8 cellular contexts compared by ENCODE assay signal in genomic region chr7:2609646-2610045, GRCh38. TPM values are rescaled to one million over a fixed set of nuclear protein-coding genes. Genes with fewer than 3 reads are reported as not detected.
DNase-seq lines count a peak whose midpoint lies in the region; ATAC-seq, FAIRE-seq and TF ChIP-seq lines count a peak whose summit lies in the region.
"Not testable (repeated sequence)": the region's sequence is repeated elsewhere in the genome, so short reads cannot be mapped to it uniquely, and the experiment has no call there.

No MANE protein-coding gene starts in this region.

- not testable (repeated sequence) for H3K4me1 Mint-ChIP-seq in memory B cell
- H3K4me1 Mint-ChIP-seq in neural crest cell: peaks cover 64% of the 10 kb centered on the region

- not testable (repeated sequence) for H3K27me3 Mint-ChIP-seq in memory B cell; neural crest cell (ENCODE audit: low read depth)

- peak overlapping the region; percentile 63; the same call in 1 of the 2 replicates for H4K8ac ChIP-seq in H1 (ENCODE audit: extremely low read depth, insufficient read depth, low read length)

- peak overlapping the region; percentile 29; the same call in 1 of the 2 replicates for H3K4me3 ChIP-seq in BLaER1
- not testable (repeated sequence) for H3K4me3 ChIP-seq in ascending aorta; H1 (ENCODE audit: extremely low read depth in 1 of 4, insufficient read depth in 2 of 4, low read depth in 3 of 4, low read length in 4 of 4); spleen; upper lobe of left lung

- TF ChIP-seq POLR2A in H1 (IDR thresholded peaks at IDR 0.05; ENCODE audit: control extremely low read depth in 1 of 2, low read depth in 2 of 2, low read length in 2 of 2); spleen (IDR thresholded peaks at IDR 0.05); upper lobe of left lung (IDR thresholded peaks at IDR 0.05): not testable (repeated sequence)

- not testable (repeated sequence) for TF ChIP-seq RAD21 in H1 (IDR thresholded peaks at IDR 0.05 in 1 of 2, conservative IDR thresholded peaks at IDR 0.05 in 1 of 2; ENCODE audit: low read depth in 2 of 2, low read length in 2 of 2)

- H3K4ac ChIP-seq in H1 (replicated peaks; ENCODE audit: insufficient read length, low read depth, low read length): not testable (repeated sequence)

- not testable (repeated sequence) for H2BK15ac ChIP-seq in H1 (ENCODE audit: low read length)

- TF ChIP-seq EP300 in H1 (IDR thresholded peaks at IDR 0.05; ENCODE audit: borderline replicate concordance in 1 of 2, low read depth in 2 of 2, low read length in 2 of 2); upper lobe of left lung (IDR thresholded peaks at IDR 0.05): not testable (repeated sequence)

- H2BK12ac ChIP-seq in H1 (ENCODE audit: low read depth, low read length): not testable (repeated sequence)

- not testable (repeated sequence) for H3K9me3 Mint-ChIP-seq in memory B cell, neural crest cell

- intact Hi-C loops in ascending aorta (cut with DNase I): loop anchor here (5.0 kb wide), 1 partner anchor 52 kb away; the partner anchor contains the start of genes BRAT1 and IQCE
- intact Hi-C loops in spleen (cut with DNase I; ENCODE audit: low total_unique reads): not testable (repeated sequence)

- not testable (repeated sequence) for H4K91ac ChIP-seq in H1 (replicated peaks; ENCODE audit: insufficient read length, low read length)

- TF ChIP-seq CTCF in GM20000 (IDR thresholded peaks at IDR 0.05; ENCODE audit: extremely low read depth, missing control alignments); ascending aorta (IDR thresholded peaks at IDR 0.05); H1 (IDR thresholded peaks at IDR 0.05; ENCODE audit: control extremely low read depth in 1 of 3, insufficient read depth in 1 of 3, low read depth in 1 of 3, low read length in 3 of 3); neural crest cell (conservative IDR thresholded peaks at IDR 0.05); spleen (IDR thresholded peaks at IDR 0.05 in 8 of 11, conservative IDR thresholded peaks at IDR 0.05 in 3 of 11); upper lobe of left lung (IDR thresholded peaks at IDR 0.05): not testable (repeated sequence)

- not testable (repeated sequence) for H3K56ac ChIP-seq in H1 (replicated peaks; ENCODE audit: insufficient read length, low read depth, low read length)

- H3K27ac ChIP-seq in BLaER1 (peak overlapping the region; percentile 64), ascending aorta (peak overlapping the region; percentile 7 to 19), spleen (peak overlapping the region in 7 of 8 donors; percentile 65 to 81 (median 74)), upper lobe of left lung (peak overlapping the region; percentile 80 to 90 (median 81))
- H3K27ac ChIP-seq in H1 (ENCODE audit: low read depth, low read length): not testable (repeated sequence)

- H3K79me1 ChIP-seq in H1 (ENCODE audit: low read depth, low read length): not testable (repeated sequence)

- H3K27me3 ChIP-seq in BLaER1; ascending aorta; H1 (replicated peaks in 1 of 4; ENCODE audit: control insufficient read depth in 3 of 4, extremely low read depth in 1 of 4, insufficient read depth in 3 of 4, low read length in 3 of 4); spleen (replicated peaks in 1 of 7); upper lobe of left lung: not testable (repeated sequence)

- 94% methylated on average over 6 of the region's 6 CpGs; no CpG with 5 or more reads in 1 of the 2 experiments for WGBS in H1 (ENCODE audit: extremely low coverage in 1 of 2, insufficient coverage in 1 of 2, insufficient read length in 1 of 2, insufficient replicate concordance in 2 of 2, low coverage in 1 of 2, low lambda C conversion rate in 2 of 2, missing lambda C conversion rate in 1 of 2), 2 experiments
- WGBS in spleen, 5 donors: 85 to 98% (median 94%) methylated on average over 6 of the region's 6 CpGs
- 96 to 100% methylated on average over 2 to 6 of the region's 6 CpGs for WGBS in upper lobe of left lung, 2 donors

- not testable (repeated sequence) for H2BK5ac ChIP-seq in H1 (ENCODE audit: low read depth, low read length)

- H2BK20ac ChIP-seq in H1 (ENCODE audit: low read length): 0 out of 2 replicates have a peak overlapping the region, but pooled peaks have one; percentile 43

- H3K36me3 ChIP-seq in BLaER1; ascending aorta; H1 (ENCODE audit: control insufficient read depth in 2 of 4, insufficient read depth in 4 of 4, low read length in 3 of 4): not testable (repeated sequence)
- peaks cover 0 to 14% (median 0%) of the 10 kb centered on the region in 6 donors for H3K36me3 ChIP-seq in spleen
- H3K36me3 ChIP-seq in upper lobe of left lung: peaks cover 0 to 13% (median 7%) of the 10 kb centered on the region in 4 donors

- H3K23me2 ChIP-seq in H1 (ENCODE audit: low read depth, low read length): not testable (repeated sequence)

- not testable (repeated sequence) for H2BK120ac ChIP-seq in H1 (replicated peaks; ENCODE audit: low read depth, low read length)

- not testable (repeated sequence) for FAIRE-seq in H1 (lab: Jason Lieb, UNC)

- H2AFZ ChIP-seq in H1 (ENCODE audit: low read length): not testable (repeated sequence)

- peak overlapping the region; percentile 63 for H3K9ac ChIP-seq in BLaER1
- not testable (repeated sequence) for H3K9ac ChIP-seq in H1 (replicated peaks in 1 of 4; ENCODE audit: extremely low read depth in 1 of 4, low read depth in 3 of 4, low read length in 3 of 4)

- H3K4me1 ChIP-seq in BLaER1: peaks cover 100% of the 10 kb centered on the region
- H3K4me1 ChIP-seq in ascending aorta: peaks cover 13 to 31% of the 10 kb centered on the region in 2 donors
- peaks cover 0 to 17% (median 14%) of the 10 kb centered on the region in 4 experiments; a peak in 5 of 7 replicates for H3K4me1 ChIP-seq in H1 (replicated peaks in 1 of 4; ENCODE audit: control insufficient read depth in 3 of 4, insufficient read depth in 4 of 4, low read length in 3 of 4)
- peaks cover 12 to 73% (median 41%) of the 10 kb centered on the region in 6 donors for H3K4me1 ChIP-seq in spleen
- H3K4me1 ChIP-seq in upper lobe of left lung: peaks cover 28 to 64% (median 41%) of the 10 kb centered on the region in 4 donors

- peak overlapping the region; percentile 91 for H3K4me2 ChIP-seq in BLaER1
- H3K4me2 ChIP-seq in H1 (ENCODE audit: insufficient read depth in 1 of 2, low read depth in 2 of 2, low read length in 2 of 2): not testable (repeated sequence)

- not testable (repeated sequence) for H4K5ac ChIP-seq in H1 (ENCODE audit: insufficient read length, low read depth, low read length)

- H4K20me1 ChIP-seq in BLaER1; H1 (replicated peaks in 1 of 2; ENCODE audit: control insufficient read depth in 1 of 2, insufficient read depth in 2 of 2, low read length in 2 of 2): not testable (repeated sequence)

- H3K79me2 ChIP-seq in H1 (ENCODE audit: control insufficient read depth in 1 of 2, insufficient read depth in 2 of 2, low read length in 2 of 2): not testable (repeated sequence)

- H3K36me3 Mint-ChIP-seq in memory B cell; neural crest cell (ENCODE audit: low read depth): not testable (repeated sequence)

- not testable (repeated sequence) for H3K14ac ChIP-seq in H1 (ENCODE audit: insufficient read length)

- H3K4me3 Mint-ChIP-seq in memory B cell: peak overlapping the region; percentile 19
- not testable (repeated sequence) for H3K4me3 Mint-ChIP-seq in neural crest cell

- not testable (repeated sequence) for H3K9me3 ChIP-seq in BLaER1; ascending aorta; H1 (ENCODE audit: insufficient read depth in 2 of 2, low read depth in 1 of 2, low read length in 1 of 2); spleen; upper lobe of left lung

- H2AK5ac ChIP-seq in H1 (ENCODE audit: low read depth, low read length): not testable (repeated sequence)

- CTCF ChIA-PET in H1 (lab: Charles Lee; ENCODE audit: partially characterized antibody): interaction anchor here (1.0 to 4.8 kb wide), 26 partner anchors 9 to 158 kb away, joined by 3 to 25 read pairs (median 6); partner anchors contain the start of genes BRAT1 and TTYH3

- DNase-seq in GM20000 (ENCODE audit: low spot score): peak; percentile 20
- not testable (repeated sequence) for DNase-seq in ascending aorta (ENCODE audit: low spot score in 2 of 2); H1 (ENCODE audit: low read depth in 1 of 2, low spot score in 2 of 2); memory B cell (ENCODE audit: low spot score in 2 of 2); neural crest cell (ENCODE audit: low read depth, low spot score); spleen; upper lobe of left lung

- H3K18ac ChIP-seq in H1 (ENCODE audit: extremely low read depth, low read length): not testable (repeated sequence)

- not testable (repeated sequence) for ATAC-seq in memory B cell (ENCODE audit: low read depth); upper lobe of left lung (ENCODE audit: low FRiP score in 2 of 2)

- POLR2A ChIA-PET in H1 (lab: Charles Lee; ENCODE audit: partially characterized antibody): interaction anchor here (0.6 to 1.8 kb wide), 4 partner anchors 24 to 140 kb away, joined by 3 to 5 read pairs (median 4); no protein-coding TSS in a partner anchor

- not testable (repeated sequence) for H3K23ac ChIP-seq in H1 (ENCODE audit: insufficient read length)

- H3K27ac Mint-ChIP-seq in memory B cell (peak overlapping the region; percentile 10), neural crest cell (ENCODE audit: unreplicated experiment) (peak overlapping the region; percentile 50)

RNA-seq across cellular contexts. Expression of gene TTYH3, which starts 22.1 kb away (rescaled TPM):
- 70.5 TPM for total RNA-seq in ascending aorta
- 169 and 172 TPM in 2 replicates for total RNA-seq in H1 (2021; fragmentation: NEBNext Ultra II Directional; extraction: Animal tissue kit (Norgen Biotek cat#: 25700))
- polyA plus RNA-seq in H1 (2011; rRNA removed): 66.2 and 122 TPM in 2 replicates
- 46.4 TPM for polyA plus RNA-seq in H1 (2011; cell fraction: cytosol; rRNA removed)
- 147 TPM for polyA plus RNA-seq in H1 (2011; cell fraction: nucleus; rRNA removed)
- polyA plus RNA-seq in H1 (2012, experiment 1 of 2): 68.1 to 127 TPM (median 115 TPM) in 4 replicates
- polyA plus RNA-seq in H1 (2012, experiment 2 of 2): 102 TPM
- 175 TPM for polyA plus RNA-seq in H1 (2013, experiment 1 of 2)
- polyA plus RNA-seq in H1 (2013, experiment 2 of 2): 184 TPM
- polyA minus RNA-seq in H1 (2011; rRNA and poly(A)+ RNA removed): 41.7 and 42.6 TPM in 2 replicates
- polyA minus RNA-seq in H1 (2011; cell fraction: cytosol; rRNA and poly(A)+ RNA removed): 87.8 TPM
- polyA minus RNA-seq in H1 (2011; cell fraction: nucleus; rRNA and poly(A)+ RNA removed): 79.3 TPM
- total RNA-seq in neural crest cell: 225 and 237 TPM in 2 replicates
- total RNA-seq in spleen: 100 to 1,000 TPM in 2 of 7 donors, 10 to 100 TPM in 5; 62.6 to 158 (median 86.0) TPM
- 10 to 100 TPM; 11.9 to 33.0 (median 13.1) TPM for polyA plus RNA-seq in spleen
- total RNA-seq in upper lobe of left lung: 10 to 100 TPM; 16.5 to 69.6 (median 58.1) TPM

RNA-seq across cellular contexts. Expression of gene IQCE, which starts 50.9 kb away (rescaled TPM):
- total RNA-seq in ascending aorta (11.4 TPM), neural crest cell (18.4 and 22.4 TPM in 2 replicates), spleen (10 to 100 TPM in 6 of 7 donors, 1 to 10 TPM in 1; 7.1 to 17.1 (median 13.2) TPM), upper lobe of left lung (10 to 100 TPM; 18.0 to 51.3 (median 23.9) TPM)
- 4.9 and 5.7 TPM in 2 replicates for total RNA-seq in H1 (2021; fragmentation: NEBNext Ultra II Directional; extraction: Animal tissue kit (Norgen Biotek cat#: 25700))
- polyA plus RNA-seq in H1 (2011; rRNA removed) (2.2 and 3.1 TPM in 2 replicates), spleen (1 to 10 TPM; 1.2 to 4.4 (median 2.2) TPM)
- 3.1 TPM for polyA plus RNA-seq in H1 (2011; cell fraction: cytosol; rRNA removed)
- polyA plus RNA-seq in H1 (2011; cell fraction: nucleus; rRNA removed): 7.4 TPM
- 3.0 to 4.0 TPM (median 3.7 TPM) in 4 replicates for polyA plus RNA-seq in H1 (2012, experiment 1 of 2)
- 2.0 TPM for polyA plus RNA-seq in H1 (2012, experiment 2 of 2)
- polyA plus RNA-seq in H1 (2013, experiment 1 of 2): 2.6 TPM
- 2.5 TPM for polyA plus RNA-seq in H1 (2013, experiment 2 of 2)
- 2.8 and 3.1 TPM in 2 replicates for polyA minus RNA-seq in H1 (2011; rRNA and poly(A)+ RNA removed)
- 2.8 TPM for polyA minus RNA-seq in H1 (2011; cell fraction: cytosol; rRNA and poly(A)+ RNA removed)
- polyA minus RNA-seq in H1 (2011; cell fraction: nucleus; rRNA and poly(A)+ RNA removed): 6.4 TPM

RNA-seq across cellular contexts. Expression of gene BRAT1, which starts 54.3 kb away (rescaled TPM):
- 84.0 TPM for total RNA-seq in ascending aorta
- 42.3 and 45.2 TPM in 2 replicates for total RNA-seq in H1 (2021; fragmentation: NEBNext Ultra II Directional; extraction: Animal tissue kit (Norgen Biotek cat#: 25700))
- 36.8 and 60.5 TPM in 2 replicates for polyA plus RNA-seq in H1 (2011; rRNA removed)
- polyA plus RNA-seq in H1 (2011; cell fraction: cytosol; rRNA removed): 40.8 TPM
- 163 TPM for polyA plus RNA-seq in H1 (2011; cell fraction: nucleus; rRNA removed)
- 30.5 to 38.9 TPM (median 37.6 TPM) in 4 replicates for polyA plus RNA-seq in H1 (2012, experiment 1 of 2)
- polyA plus RNA-seq in H1 (2012, experiment 2 of 2): 34.5 TPM
- 25.6 TPM for polyA plus RNA-seq in H1 (2013, experiment 1 of 2)
- 21.6 TPM for polyA plus RNA-seq in H1 (2013, experiment 2 of 2)
- 10.4 and 12.6 TPM in 2 replicates for polyA minus RNA-seq in H1 (2011; rRNA and poly(A)+ RNA removed)
- polyA minus RNA-seq in H1 (2011; cell fraction: cytosol; rRNA and poly(A)+ RNA removed): 21.5 TPM
- 25.1 TPM for polyA minus RNA-seq in H1 (2011; cell fraction: nucleus; rRNA and poly(A)+ RNA removed)
- 47.3 and 52.7 TPM in 2 replicates for total RNA-seq in neural crest cell
- total RNA-seq in spleen: 10 to 100 TPM; 25.3 to 37.3 (median 32.2) TPM
- polyA plus RNA-seq in spleen: 10 to 100 TPM; 26.6 to 50.9 (median 48.9) TPM
- 10 to 100 TPM; 23.9 to 68.3 (median 31.0) TPM for total RNA-seq in upper lobe of left lung
